8 cellular contexts compared by ENCODE assay signal in the genomic region with DNA sequence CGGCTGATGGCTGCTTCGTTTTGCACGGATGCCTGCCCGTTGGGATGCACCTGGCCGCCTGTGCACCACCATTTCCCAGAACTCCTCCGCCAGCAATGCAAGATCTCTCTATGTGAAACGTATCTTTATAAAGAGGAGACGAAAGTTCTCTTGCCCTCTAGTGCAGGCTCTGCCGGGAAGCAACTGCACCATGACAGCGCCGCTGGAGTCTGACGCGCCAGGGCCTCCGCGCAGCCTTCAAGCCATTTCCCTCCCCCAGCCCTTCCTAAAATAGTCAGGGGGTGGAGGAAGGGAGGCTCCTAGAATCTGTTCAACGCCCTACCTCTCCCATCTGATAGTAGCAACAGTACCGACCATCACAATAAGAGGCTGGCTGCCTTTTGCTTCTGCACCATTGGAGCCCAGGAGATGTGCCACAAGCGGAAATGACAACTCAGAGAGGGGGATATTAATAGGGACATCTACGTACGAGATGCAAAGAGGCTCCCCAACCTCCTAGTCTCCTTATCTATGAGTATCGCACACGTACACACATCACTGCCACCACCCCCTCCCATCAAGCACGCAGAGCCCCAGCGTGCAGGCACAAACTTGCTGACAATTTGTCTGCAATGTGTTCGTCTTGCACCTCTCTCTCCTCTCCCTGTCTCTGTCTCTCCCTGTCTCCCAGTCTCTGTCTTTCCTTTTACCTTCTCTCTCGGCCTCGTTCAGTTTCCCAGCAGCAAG. TPM values are rescaled to one million over a fixed set of nuclear protein-coding genes. Genes with fewer than 3 reads are reported as not detected.
DNase-seq lines count a peak whose midpoint lies in the region; ATAC-seq and TF ChIP-seq lines count a peak whose summit lies in the region.

No MANE protein-coding gene starts in this region.

- H3K27ac ChIP-seq in SK-N-MC (no peak overlapping the region), muscle layer of colon (ENCODE audit: low read depth, low read length) (peak overlapping the region; percentile 89), urinary bladder (ENCODE audit: low read depth) (no peak overlapping the region)

- H3K9ac ChIP-seq in SK-N-MC (ENCODE audit: insufficient read length) (no peak overlapping the region), muscle layer of colon (ENCODE audit: low read length) (peak overlapping the region; percentile 53)

- H3K9me3 ChIP-seq in SK-N-MC (ENCODE audit: low read depth, low read length): no peaks in the 10 kb centered on the region
- no peaks in the 10 kb centered on the region for H3K9me3 ChIP-seq in muscle layer of colon (ENCODE audit: low read length)

- ATAC-seq in GM19455 (IDR thresholded peaks at IDR 0.05; ENCODE audit: unreplicated experiment): peak; percentile 26

- H3K36me3 ChIP-seq in SK-N-MC (ENCODE audit: insufficient read depth, low read length) (no peaks in the 10 kb centered on the region), muscle layer of colon (ENCODE audit: insufficient read depth, low read length) (no peaks in the 10 kb centered on the region), urinary bladder (ENCODE audit: insufficient read depth) (no peaks in the 10 kb centered on the region)

- DNase-seq in AG04449 (ENCODE audit: low read depth, low spot score): no peak
- DNase-seq in SK-N-MC (ENCODE audit: low read depth, low spot score): no peak
- DNase-seq in fibroblast of gingiva (ENCODE audit: low read depth): peak; percentile 30
- DNase-seq in HuH-7 (ENCODE audit: low spot score): no peak
- DNase-seq in foreskin melanocyte: no peak

- H3K4me3 ChIP-seq in AG04449 (ENCODE audit: low read depth, low read length) (peak overlapping the region; percentile 68), SK-N-MC (peak overlapping the region; percentile 79), muscle layer of colon (ENCODE audit: low read depth in 1 of 2, low read length in 2 of 2) (peak overlapping the region; percentile 81 to 84), urinary bladder (ENCODE audit: low read depth, low read length) (peak overlapping the region; percentile 75)

- H3K27me3 ChIP-seq in muscle layer of colon (ENCODE audit: control insufficient read depth in 1 of 2, insufficient read depth in 2 of 2, low read length in 2 of 2): no peaks in the 10 kb centered on the region

- CTCF ChIA-PET in AG04449 (lab: Yijun Ruan, JAX): interaction anchor here (0.6 kb wide), 1 partner anchor 10 kb away, joined by 3 read pairs; no protein-coding TSS in a partner anchor

- H3K4me1 ChIP-seq in muscle layer of colon (ENCODE audit: insufficient read depth, low read length) (peaks cover 12% of the 10 kb centered on the region), urinary bladder (ENCODE audit: insufficient read depth) (no peaks in the 10 kb centered on the region)

- POLR2A ChIA-PET in AG04449 (lab: Yijun Ruan, JAX): interaction anchor here (1.0 kb wide), 1 partner anchor 184 kb away, joined by 3 read pairs; no protein-coding TSS in a partner anchor

- no peak for TF ChIP-seq CTCF in AG04449 (IDR thresholded peaks at IDR 0.05; ENCODE audit: insufficient read depth, low read length, missing control alignments)

- WGBS in urinary bladder: 4% methylated on average over 27 of the region's 27 CpGs

RNA-seq across cellular contexts. Expression of gene SYNE1, which starts 1.1 kb away (rescaled TPM):
- 266 TPM for total RNA-seq in urinary bladder
- polyA plus RNA-seq in urinary bladder: 41.9 TPM
